ENCODE assay signal across 8 cellular contexts in genomic region chr17:73429440-73430164, GRCh38.
DNase-seq lines count a peak whose midpoint lies in the region; ATAC-seq and TF ChIP-seq lines count a peak whose summit lies in the region.

No MANE protein-coding gene starts in this region.

- DNase-seq in CD1c-positive myeloid dendritic cell (ENCODE audit: extremely low spot score) (peak; percentile 93), GM20000 (ENCODE audit: low spot score) (peak; percentile 88), Kasumi-1 (lab: John Stamatoyannopoulos, UW) (peak; percentile 73 to 85), OCI-M1 (lab: John Stamatoyannopoulos, UW) (peak; percentile 84), esophagus squamous epithelium (lab: John Stamatoyannopoulos, UW) (peak; percentile 10)
- DNase-seq in activated T-cell treated with anti-CD3 and anti-CD28 coated beads, Interleukin-2, amount 50 U/mL, for 1 hour, result peak; percentile 90
- peak; percentile 89 for DNase-seq in natural killer cell treated with Interleukin-12 subunit alpha and Interleukin-12 subunit beta and Interleukin-15 and Interleukin-18, amount 100 ng/mL, for 72 hours (ENCODE audit: low spot score)

- H3K9me3 ChIP-seq in esophagus squamous epithelium, result no peaks in the 10 kb centered on the region

- no peaks in the 10 kb centered on the region for H3K9me3 Mint-ChIP-seq in natural killer cell treated with Interleukin-12 subunit alpha and Interleukin-12 subunit beta and Interleukin-15 and Interleukin-18, amount 100 ng/mL, for 72 hours
- H3K9me3 Mint-ChIP-seq in stimulated activated memory B cell treated with anti-CD40 and anti-IgM and Interleukin-4, amounts not matched to agents 10 μg/mL and 1 μg/mL and 100 μg/mL, for 72 hours, result no peaks in the 10 kb centered on the region

- TF ChIP-seq CTCF in GM20000 (IDR thresholded peaks at IDR 0.05; ENCODE audit: extremely low read depth, missing control alignments), result peak; percentile 88
- TF ChIP-seq CTCF in esophagus squamous epithelium (IDR thresholded peaks at IDR 0.05), result peak; percentile 83 to 98 (median 95)

- no peaks in the 10 kb centered on the region for H3K36me3 ChIP-seq in esophagus squamous epithelium

- ATAC-seq in natural killer cell treated with Interleukin-12 subunit alpha and Interleukin-12 subunit beta and Interleukin-15 and Interleukin-18, amount 100 ng/mL, for 72 hours, result peak; percentile 80 to 85
- ATAC-seq in stimulated activated memory B cell treated with anti-CD40 and anti-IgM and Interleukin-4, amounts not matched to agents 10 μg/mL and 1 μg/mL and 100 μg/mL, for 72 hours, result peak; percentile 89

- TF ChIP-seq POLR2A in esophagus squamous epithelium (IDR thresholded peaks at IDR 0.05), result no peak

- peaks cover 0 to 5% (median 0%) of the 10 kb centered on the region in 4 donors for H3K27me3 ChIP-seq in esophagus squamous epithelium

- H3K27ac Mint-ChIP-seq in natural killer cell treated with Interleukin-12 subunit alpha and Interleukin-12 subunit beta and Interleukin-15 and Interleukin-18, amount 100 ng/mL, for 72 hours, result no peak overlapping the region
- H3K27ac Mint-ChIP-seq in stimulated activated memory B cell treated with anti-CD40 and anti-IgM and Interleukin-4, amounts not matched to agents 10 μg/mL and 1 μg/mL and 100 μg/mL, for 72 hours, result no peak overlapping the region

- H3K4me3 ChIP-seq in esophagus squamous epithelium, result no peak overlapping the region

- 25 to 58% methylated on average over 4 to 10 of the region's 14 CpGs for WGBS in esophagus squamous epithelium, 2 donors

- no peak overlapping the region for H3K4me3 Mint-ChIP-seq in natural killer cell treated with Interleukin-12 subunit alpha and Interleukin-12 subunit beta and Interleukin-15 and Interleukin-18, amount 100 ng/mL, for 72 hours
- H3K4me3 Mint-ChIP-seq in stimulated activated memory B cell treated with anti-CD40 and anti-IgM and Interleukin-4, amounts not matched to agents 10 μg/mL and 1 μg/mL and 100 μg/mL, for 72 hours, result no peak overlapping the region

- peaks cover 0 to 11% (median 0%) of the 10 kb centered on the region in 3 donors for H3K4me1 ChIP-seq in esophagus squamous epithelium

- H3K36me3 Mint-ChIP-seq in natural killer cell treated with Interleukin-12 subunit alpha and Interleukin-12 subunit beta and Interleukin-15 and Interleukin-18, amount 100 ng/mL, for 72 hours, result no peaks in the 10 kb centered on the region
- peaks cover under 1% of the 10 kb centered on the region for H3K36me3 Mint-ChIP-seq in stimulated activated memory B cell treated with anti-CD40 and anti-IgM and Interleukin-4, amounts not matched to agents 10 μg/mL and 1 μg/mL and 100 μg/mL, for 72 hours

- no peaks in the 10 kb centered on the region for H3K4me1 Mint-ChIP-seq in natural killer cell treated with Interleukin-12 subunit alpha and Interleukin-12 subunit beta and Interleukin-15 and Interleukin-18, amount 100 ng/mL, for 72 hours (ENCODE audit: low read depth in 2 of 2)
- peaks cover 16% of the 10 kb centered on the region for H3K4me1 Mint-ChIP-seq in stimulated activated memory B cell treated with anti-CD40 and anti-IgM and Interleukin-4, amounts not matched to agents 10 μg/mL and 1 μg/mL and 100 μg/mL, for 72 hours

- no peak overlapping the region for H3K27ac ChIP-seq in esophagus squamous epithelium

- peaks cover 0 to 5% of the 10 kb centered on the region in 2 donors for H3K27me3 Mint-ChIP-seq in natural killer cell treated with Interleukin-12 subunit alpha and Interleukin-12 subunit beta and Interleukin-15 and Interleukin-18, amount 100 ng/mL, for 72 hours
- no peaks in the 10 kb centered on the region for H3K27me3 Mint-ChIP-seq in stimulated activated memory B cell treated with anti-CD40 and anti-IgM and Interleukin-4, amounts not matched to agents 10 μg/mL and 1 μg/mL and 100 μg/mL, for 72 hours

- intact Hi-C loops in esophagus squamous epithelium (cut with DNase I), result loop anchor here (5.0 to 10.0 kb wide), 2 partner anchors 288 to 745 kb away; no protein-coding TSS in a partner anchor

Comparison
In these comparisons a context has a peak if more than half of its experiments do, and no peak if none do; other contexts are left out.
1. DNase-seq: peak in every context shown above with its lines; median percentile 93 in CD1c-positive myeloid dendritic cell; 90 in activated T-cell treated with anti-CD3 and anti-CD28 coated beads, Interleukin-2, amount 50 U/mL, for 1 hour; 89 in natural killer cell treated with Interleukin-12 subunit alpha and Interleukin-12 subunit beta and Interleukin-15 and Interleukin-18, amount 100 ng/mL, for 72 hours; 88 in GM20000; 84 in OCI-M1; 79 in Kasumi-1; 10 in esophagus squamous epithelium.